ENCODE assay signal across 17 cellular contexts in genomic region chr15:82875411-82876003, GRCh38.
DNase-seq lines count a peak whose midpoint lies in the region; ATAC-seq and TF ChIP-seq lines count a peak whose summit lies in the region.
"Had no signal": no experiment of that assay in that cellular context is flagged by ENCODE, and none has a peak within 500 bp of the region (broad histone marks: within the 10 kb centered on the region; RNA-seq: fewer than 3 reads in every experiment).

No MANE protein-coding gene starts in this region.

- no peak overlapping the region for H3K4me3 ChIP-seq in Panc1 (ENCODE audit: low read depth in 2 of 2, low read length in 2 of 2)
- H3K4me3 ChIP-seq in ascending aorta = no peak overlapping the region
- H3K4me3 ChIP-seq: testis had no signal

- no peak for ATAC-seq in Panc1
- ATAC-seq in GM21737 (IDR thresholded peaks at IDR 0.05; ENCODE audit: unreplicated experiment) = no peak
- ATAC-seq: effector memory CD8-positive, alpha-beta T cell had no signal

- H3K36me3 ChIP-seq in Panc1 (ENCODE audit: control insufficient read depth, insufficient read depth, low read length) (no peaks in the 10 kb centered on the region), ascending aorta (no peaks in the 10 kb centered on the region)

- POLR2A ChIA-PET in Panc1 (lab: Charles Lee) = no interaction called here

- CTCF ChIA-PET in Panc1 (lab: Charles Lee) = no interaction called here

- BruUV-seq in Panc1 (replicated peaks; lab: Mats Ljungman, UMichigan) = no TSS peak

- H3K27me3 ChIP-seq in Panc1 (ENCODE audit: control insufficient read depth, insufficient read depth, low read length) (no peaks in the 10 kb centered on the region), ascending aorta (no peaks in the 10 kb centered on the region)
- H3K27me3 ChIP-seq: testis had no signal

- DNase-seq in ELR (ENCODE audit: low read depth) = peak; percentile 74
- peak; percentile 51 for DNase-seq in Panc1 (ENCODE audit: low read depth, low spot score)
- DNase-seq in epithelial cell of prostate (ENCODE audit: low read depth, low spot score) = no peak
- DNase-seq in renal cortical epithelial cell (ENCODE audit: low read depth) = peak; percentile 68
- no peak for DNase-seq in erythroblast (lab: John Stamatoyannopoulos, UW)
- no peak for DNase-seq in GM19238 (ENCODE audit: insufficient read length, low spot score)
- DNase-seq in ascending aorta (ENCODE audit: low spot score in 2 of 2) = no peak
- DNase-seq: activated B cell treated with CpG ODN at 0.5 μM for 24 hours; activated gamma-delta T cell treated with Interleukin-2 at 50 U/mL for 16 hours; C1 segment of cervical spinal cord; effector memory CD8-positive, alpha-beta T cell; glutamatergic neuron; NCI-H2107; nephron progenitor cell; stimulated activated CD4-positive, alpha-beta T cell treated with anti-CD3 and anti-CD28 coated beads, Interleukin-2, amount 100 ng/mL, for 24 hours; testis had no signal

- no peak for TF ChIP-seq POLR2A in erythroblast (IDR thresholded peaks at IDR 0.05; ENCODE audit: low read length)

- H3K9me3 ChIP-seq in Panc1 (ENCODE audit: control insufficient read depth, insufficient read depth, low read depth, low read length) (no peaks in the 10 kb centered on the region), ascending aorta (no peaks in the 10 kb centered on the region)
- H3K9me3 ChIP-seq: testis had no signal

- intact Hi-C loops in Panc1 (cut with micrococcal nuclease; ENCODE audit: unreplicated experiment) (no loop called here), ascending aorta (cut with DNase I) (no loop called here)

- in situ Hi-C loops in Panc1 (cut with HindIII; ENCODE audit: low pct_unique_long_range_greater_than_20kb, low sequenced_read_pairs) = no loop called here

- H3K27ac ChIP-seq in Panc1 (ENCODE audit: low read length) = no peak overlapping the region
- peak overlapping the region; percentile 16 for H3K27ac ChIP-seq in epithelial cell of prostate
- H3K27ac ChIP-seq in ascending aorta = no peak overlapping the region
- H3K27ac ChIP-seq: testis had no signal

- H3K4me1 ChIP-seq in Panc1 (ENCODE audit: control insufficient read depth, insufficient read depth, low read length) (no peaks in the 10 kb centered on the region), ascending aorta (no peaks in the 10 kb centered on the region)
- H3K4me1 ChIP-seq: testis had no signal

- TF ChIP-seq CTCF in Panc1 (IDR thresholded peaks at IDR 0.05) (no peak), ascending aorta (IDR thresholded peaks at IDR 0.05) (no peak)

Comparison
In these comparisons a context has a peak if more than half of its experiments do, and no peak if none do; other contexts are left out.
1. DNase-seq: peak in ELR (single experiment), Panc1 (single experiment) and renal cortical epithelial cell (single experiment); none in epithelial cell of prostate (single experiment), erythroblast (0 of 2), GM19238 (single experiment) and ascending aorta (0 of 2).